ENCODE assay signal across 10 cellular contexts in the genomic region with DNA sequence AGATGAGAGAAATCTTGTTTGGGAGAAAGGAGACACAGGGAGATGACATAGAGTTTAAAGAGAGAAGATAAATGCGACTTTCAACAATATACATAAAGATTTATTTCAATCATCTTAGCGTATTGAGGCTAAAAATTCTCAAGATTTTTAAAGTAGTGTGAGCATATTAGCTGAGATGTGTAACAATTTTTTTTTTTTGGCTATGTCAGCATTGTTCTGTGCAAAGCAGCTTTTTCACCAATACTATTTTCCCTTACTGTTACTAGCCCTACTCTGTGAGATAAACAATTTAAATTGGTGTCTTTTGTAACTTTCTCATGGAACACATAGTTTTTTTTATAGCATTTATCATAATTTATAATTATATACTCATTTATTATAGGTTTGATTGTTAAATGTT.
"Had no signal": no experiment of that assay in that cellular context is flagged by ENCODE, and none has a peak within 500 bp of the region (broad histone marks: within the 10 kb centered on the region; RNA-seq: fewer than 3 reads in every experiment).

No MANE protein-coding gene starts in this region.

- DNase-seq: GM23248, GOT3, H7, H9, HCEC 1CT, HFFc6 had no signal

- H3K36me3 ChIP-seq: HAP-1 had no signal

- H3K4me1 ChIP-seq: HAP-1 had no signal

- H3K9me3 ChIP-seq: HAP-1 had no signal

- H3K9ac ChIP-seq: GM23248 had no signal

- H3K4me2 ChIP-seq: GM23338 had no signal

- H3K27ac ChIP-seq: GM23248 had no signal

- ATAC-seq: GM23338, HCT116 had no signal

- H3K4me3 ChIP-seq: GM23248, GM23338, HAP-1 had no signal

- H2AFZ ChIP-seq: GM23248, GM23338 had no signal

- FAIRE-seq: H54 had no signal
